18 cellular contexts compared by ENCODE assay signal in genomic region chr4:104907074-104907649, GRCh38.
DNase-seq lines count a peak whose midpoint lies in the region; ATAC-seq lines count a peak whose summit lies in the region.
"Had no signal": no experiment of that assay in that cellular context is flagged by ENCODE, and none has a peak within 500 bp of the region (broad histone marks: within the 10 kb centered on the region; RNA-seq: fewer than 3 reads in every experiment).

No MANE protein-coding gene starts in this region.

- no peaks in the 10 kb centered on the region for H3K4me1 ChIP-seq in skeletal muscle satellite cell (ENCODE audit: control insufficient read depth, insufficient read depth, low read length)

- no peaks in the 10 kb centered on the region for H3K36me3 ChIP-seq in skeletal muscle satellite cell (ENCODE audit: insufficient read depth, low read length)

- H3K4me2 ChIP-seq in skeletal muscle satellite cell (ENCODE audit: low read length), result peak overlapping the region; percentile 61

- DNase-seq in LHCN-M2 (ENCODE audit: low read depth), result peak; percentile 16
- peak; percentile 17 for DNase-seq in RPMI7951 (ENCODE audit: low read depth)
- peak; percentile 64 for DNase-seq in kidney tubule cell (ENCODE audit: low spot score)
- no peak for DNase-seq in activated naive CD4-positive, alpha-beta T cell (lab: John Stamatoyannopoulos, UW)
- no peak for DNase-seq in SIG-M5 treated with dmso at 0.1 percent for 504 hours (lab: John Stamatoyannopoulos, UW; ENCODE audit: unreplicated experiment)
- DNase-seq: C1 segment of cervical spinal cord; CD8-positive, alpha-beta memory T cell; DMS79; HFFc6; Kasumi-1; MM.1S; NCI-H146; NCI-H226 had no signal

- ATAC-seq in HG02588 (IDR thresholded peaks at IDR 0.05; ENCODE audit: unreplicated experiment), result no peak
- ATAC-seq: Panc1, Right ventricle myocardium inferior had no signal

- no peak overlapping the region for H3K9ac ChIP-seq in skeletal muscle satellite cell (ENCODE audit: low read depth, low read length)

- no peaks in the 10 kb centered on the region for H3K27me3 ChIP-seq in skeletal muscle satellite cell (ENCODE audit: control insufficient read depth, insufficient read depth, low read length)

- no peak overlapping the region for H3K4me3 ChIP-seq in skeletal muscle satellite cell (ENCODE audit: low read length)
- H3K4me3 ChIP-seq: SK-N-MC had no signal

- no peaks in the 10 kb centered on the region for H3K9me3 ChIP-seq in skeletal muscle satellite cell (replicated peaks; ENCODE audit: low read length)

Comparison
In these comparisons a context has a peak if more than half of its experiments do, and no peak if none do; other contexts are left out.
1. DNase-seq: peak in LHCN-M2 (single experiment), RPMI7951 (single experiment) and kidney tubule cell (single experiment); none in activated naive CD4-positive, alpha-beta T cell (0 of 4) and SIG-M5 treated with dmso at 0.1 percent for 504 hours (single experiment).